In the genomic region with DNA sequence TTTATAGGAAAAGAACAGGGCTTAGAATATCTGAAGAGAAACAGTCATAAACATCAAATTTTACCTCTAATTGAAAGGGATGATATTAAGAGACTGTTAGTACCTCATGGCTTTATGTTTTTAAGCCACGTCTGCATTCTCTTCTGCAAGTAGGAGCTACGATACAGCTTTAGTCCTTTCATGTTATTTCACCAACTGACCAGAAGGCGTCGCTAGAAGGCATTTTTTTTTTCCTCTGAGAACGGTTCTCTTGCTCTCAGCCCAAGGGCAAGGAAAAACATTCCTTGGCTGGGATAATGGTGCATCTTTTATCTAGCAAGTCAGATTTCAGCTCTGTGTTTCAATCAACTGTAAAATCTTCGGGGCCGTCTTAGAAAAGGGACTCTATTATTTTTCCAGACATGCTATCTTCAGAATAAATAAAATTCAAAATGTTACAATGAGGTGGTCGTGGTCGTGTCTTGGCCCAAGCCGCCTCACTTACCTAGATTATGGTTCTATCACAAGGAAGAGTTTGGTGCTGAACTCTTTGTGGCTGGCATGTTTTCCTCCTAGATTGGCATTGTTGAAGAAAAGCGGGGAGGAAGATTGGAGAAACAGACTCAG, we compare ENCODE assay signal across 8 cellular contexts. TPM values are rescaled to one million over a fixed set of nuclear protein-coding genes. Genes with fewer than 3 reads are reported as not detected.
DNase-seq lines count a peak whose midpoint lies in the region; ATAC-seq and TF ChIP-seq lines count a peak whose summit lies in the region.

No MANE protein-coding gene starts in this region.

- H2BK5ac ChIP-seq in IMR-90 (ENCODE audit: low read depth, low read length, poor library complexity, severe bottlenecking) = no peak overlapping the region

- BruUV-seq in IMR-90 (replicated peaks; lab: Mats Ljungman, UMichigan) = no TSS peak
- BruUV-seq in OCI-LY7 (replicated peaks; lab: Mats Ljungman, UMichigan) = no TSS peak

- H3K9ac ChIP-seq in IMR-90 (ENCODE audit: low read depth, low read length) (peak overlapping the region; percentile 33; the same call in 1 of the 2 replicates), smooth muscle cell (ENCODE audit: low read depth) (no peak overlapping the region)

- WGBS in IMR-90 (ENCODE audit: extremely low coverage in 2 of 2, insufficient read length in 1 of 2), 2 experiments = 80% methylated on average over 1 of the region's 11 CpGs; no CpG with 5 or more reads in 1 of the 2 experiments
- 35% methylated on average over 11 of the region's 11 CpGs for WGBS in smooth muscle cell (ENCODE audit: low lambda C conversion rate)

- no peak overlapping the region for H4K91ac ChIP-seq in IMR-90 (ENCODE audit: insufficient read depth, low read depth, low read length)

- TF ChIP-seq CTCF in IMR-90 (conservative IDR thresholded peaks at IDR 0.05; ENCODE audit: low read depth, low read length) (peak; percentile 70), OCI-LY7 (conservative IDR thresholded peaks at IDR 0.05; ENCODE audit: low read length) (peak; percentile 87), astrocyte of the spinal cord (IDR thresholded peaks at IDR 0.05; ENCODE audit: low read depth, low read length) (peak; percentile 75), smooth muscle cell (IDR thresholded peaks at IDR 0.05; ENCODE audit: borderline replicate concordance, insufficient read depth, poor library complexity, severe bottlenecking) (peak; percentile 67)

- H3K14ac ChIP-seq in IMR-90 (replicated peaks; ENCODE audit: low read depth, low read length) = 0 out of 2 replicates have a peak overlapping the region, but pooled peaks have one; percentile 4

- TF ChIP-seq POLR2A in IMR-90 (IDR thresholded peaks at IDR 0.05; ENCODE audit: low read depth, low read length) = no peak

- no peak overlapping the region for H4K5ac ChIP-seq in IMR-90 (ENCODE audit: low read depth, low read length)

- H4K20me1 ChIP-seq in IMR-90 (ENCODE audit: insufficient read depth, low read length) (no peaks in the 10 kb centered on the region), OCI-LY7 (ENCODE audit: insufficient read depth, low read length) (no peaks in the 10 kb centered on the region), smooth muscle cell (ENCODE audit: low read depth) (no peaks in the 10 kb centered on the region)

- H3K4me3 ChIP-seq in IMR-90 (ENCODE audit: insufficient read depth, low read depth, low read length) (no peak overlapping the region; the same call in 1 of the 2 replicates), OCI-LY7 (ENCODE audit: low read depth, low read length, poor library complexity, severe bottlenecking) (no peak overlapping the region), astrocyte of the spinal cord (ENCODE audit: low read depth, low read length) (no peak overlapping the region), smooth muscle cell (peak overlapping the region; percentile 20)

- H3K23ac ChIP-seq in IMR-90 (ENCODE audit: low read depth, low read length) = no peak overlapping the region

- no peak overlapping the region for H2AK5ac ChIP-seq in IMR-90 (ENCODE audit: low read depth, low read length)

- H2AK9ac ChIP-seq in IMR-90 (replicated peaks; ENCODE audit: low read depth, low read length, poor library complexity) = no peak overlapping the region

- peak overlapping the region; percentile 87 for H3K4me2 ChIP-seq in IMR-90 (ENCODE audit: low read depth, low read length)
- peak overlapping the region; percentile 41 for H3K4me2 ChIP-seq in OCI-LY7 (ENCODE audit: low read length)
- H3K4me2 ChIP-seq in smooth muscle cell = peak overlapping the region; percentile 70

- POLR2A ChIA-PET in IMR-90 (lab: Charles Lee; ENCODE audit: unreplicated experiment) = no interaction called here
- POLR2A ChIA-PET in OCI-LY7 (lab: Charles Lee) = interaction anchor here (1.0 to 1.2 kb wide), 3 partner anchors 10 to 32 kb away, joined by 4 to 5 read pairs (median 4); no protein-coding TSS in a partner anchor

- H3K79me2 ChIP-seq in OCI-LY7 (ENCODE audit: insufficient read depth, low read depth, low read length) = no peaks in the 10 kb centered on the region
- no peaks in the 10 kb centered on the region for H3K79me2 ChIP-seq in smooth muscle cell (ENCODE audit: low read depth)

- intact Hi-C loops in IMR-90 (cut with micrococcal nuclease) (no loop called here), OCI-LY7 (cut with micrococcal nuclease; ENCODE audit: unreplicated experiment) (loop anchor here (5.0 kb wide), 1 partner anchor 1159 kb away; no protein-coding TSS in a partner anchor)

- no peak overlapping the region for H3K56ac ChIP-seq in IMR-90 (ENCODE audit: extremely low read depth, insufficient read depth, low read length)

- no peaks in the 10 kb centered on the region for H3K9me1 ChIP-seq in IMR-90 (ENCODE audit: insufficient read depth, low read length)

- H3K4ac ChIP-seq in IMR-90 (ENCODE audit: low read depth, low read length) = no peak overlapping the region

- TF ChIP-seq RAD21 in IMR-90 (IDR thresholded peaks at IDR 0.05; ENCODE audit: low read length) = peak; percentile 54

- no peak overlapping the region for H4K8ac ChIP-seq in IMR-90 (ENCODE audit: low read depth in 2 of 2, low read length in 2 of 2)

- CTCF ChIA-PET in IMR-90 (lab: Yijun Ruan, JAX) = interaction anchor here (0.6 to 2.3 kb wide), 11 partner anchors 10 to 720 kb away, joined by 3 to 14 read pairs (median 3); no protein-coding TSS in a partner anchor
- CTCF ChIA-PET in OCI-LY7 (lab: Charles Lee; ENCODE audit: unreplicated experiment) = interaction anchor here (1.1 kb wide), 1 partner anchor 81 kb away, joined by 3 read pairs; no protein-coding TSS in a partner anchor

- H3F3A ChIP-seq in smooth muscle cell (ENCODE audit: low read depth) = no peaks in the 10 kb centered on the region

- in situ Hi-C loops in IMR-90 (cut with MboI; ENCODE audit: low sequenced_read_pairs) = no loop called here
- in situ Hi-C loops in astrocyte of the spinal cord (cut with HindIII; ENCODE audit: low sequenced_read_pairs) = no loop called here

- H3K27me3 ChIP-seq in IMR-90 (ENCODE audit: control insufficient read depth, insufficient read depth, low read length) (no peaks in the 10 kb centered on the region), smooth muscle cell (ENCODE audit: low read depth) (no peaks in the 10 kb centered on the region)

- H2AFZ ChIP-seq in IMR-90 (replicated peaks; ENCODE audit: low read length, poor library complexity) (no peak overlapping the region), OCI-LY7 (ENCODE audit: low read length) (peak overlapping the region; percentile 11; the same call in 1 of the 2 replicates), smooth muscle cell (ENCODE audit: low read depth) (peak overlapping the region; percentile 61)

- H3K27ac ChIP-seq in IMR-90 (ENCODE audit: insufficient read depth, low read length) (no peak overlapping the region), OCI-LY7 (ENCODE audit: low read depth, low read length, poor library complexity, severe bottlenecking) (no peak overlapping the region), smooth muscle cell (ENCODE audit: low read depth) (no peak overlapping the region)

- H2BK15ac ChIP-seq in IMR-90 (ENCODE audit: low read depth, low read length) = no peak overlapping the region

- H3K79me1 ChIP-seq in IMR-90 (ENCODE audit: low read depth in 1 of 2, low read length in 2 of 2) = no peaks in the 10 kb centered on the region

- no peak overlapping the region for H3K18ac ChIP-seq in IMR-90 (ENCODE audit: low read depth, low read length)

- ATAC-seq in IMR-90 (ENCODE audit: low read depth) (peak; percentile 93), HG03159 (IDR thresholded peaks at IDR 0.05; ENCODE audit: unreplicated experiment) (no peak)

- no peaks in the 10 kb centered on the region for H3K9me3 ChIP-seq in IMR-90 (ENCODE audit: control insufficient read depth, insufficient read depth, low read length)
- no peaks in the 10 kb centered on the region for H3K9me3 ChIP-seq in OCI-LY7 (ENCODE audit: low read length)
- H3K9me3 ChIP-seq in smooth muscle cell (replicated peaks; ENCODE audit: low read depth) = no peaks in the 10 kb centered on the region

- H2BK20ac ChIP-seq in IMR-90 (ENCODE audit: low read depth, low read length) = no peak overlapping the region

- no peaks in the 10 kb centered on the region for H3K36me3 ChIP-seq in IMR-90 (ENCODE audit: control insufficient read depth, insufficient read depth, low read length)
- no peaks in the 10 kb centered on the region for H3K36me3 ChIP-seq in OCI-LY7 (ENCODE audit: insufficient read depth, low read length)
- H3K36me3 ChIP-seq in smooth muscle cell (ENCODE audit: low read depth) = no peaks in the 10 kb centered on the region

- peak; percentile 4 for DNase-seq in stimulated activated CD4-positive, alpha-beta T cell treated with anti-CD3 and anti-CD28 coated beads, Interleukin-2, amount 100 ng/mL, for 4 hours (ENCODE audit: low read depth)
- no peak for DNase-seq in stimulated activated CD4-positive, alpha-beta T cell treated with anti-CD3 and anti-CD28 coated beads, Interleukin-1b, Interleukin-23, amount 100 ng/mL, for 48 hours
- DNase-seq in IMR-90 (peak; percentile 81), OCI-LY7 (ENCODE audit: low spot score) (peak; percentile 66), astrocyte of the spinal cord (ENCODE audit: low read depth, low spot score) (peak; percentile 80), iPS-NIHi11 (ENCODE audit: low spot score) (peak; percentile 56), smooth muscle cell (lab: John Stamatoyannopoulos, UW; ENCODE audit: unreplicated experiment) (no peak)

- dilution Hi-C loops in IMR-90 (cut with HindIII; ENCODE audit: low sequenced_read_pairs, unreplicated experiment) = no loop called here

- H3K4me1 ChIP-seq in IMR-90 (ENCODE audit: control insufficient read depth, insufficient read depth, low read length) (no peaks in the 10 kb centered on the region), OCI-LY7 (ENCODE audit: insufficient read depth, low read length, poor library complexity, severe bottlenecking) (no peaks in the 10 kb centered on the region), smooth muscle cell (ENCODE audit: low read depth) (no peaks in the 10 kb centered on the region)

- no peak overlapping the region for H2BK120ac ChIP-seq in IMR-90 (ENCODE audit: low read depth, low read length)

- no peaks in the 10 kb centered on the region for H3K9me2 ChIP-seq in OCI-LY7 (ENCODE audit: insufficient read depth, low read length)

TF ChIP-seq in IMR-90, 13 proteins besides CTCF, POLR2A, EP300 and RAD21:
- TF ChIP-seq MAZ (IDR thresholded peaks at IDR 0.05; ENCODE audit: borderline replicate concordance, low read depth, low read length) (no peak), MAFK (IDR thresholded peaks at IDR 0.05; ENCODE audit: low read depth, low read length) (no peak), SMC3 (IDR thresholded peaks at IDR 0.05; ENCODE audit: low read depth, low read length) (peak; percentile 52; the same call in 1 of the 2 replicates)

RNA-seq across cellular contexts. Expression of gene LYZL2, which starts 41.6 kb away (rescaled TPM):
- not detected in 2 replicates for total RNA-seq in IMR-90 (2012; rRNA removed)
- not detected in 2 replicates for polyA plus RNA-seq in IMR-90 (2012; rRNA removed)
- not detected in 2 replicates for polyA plus RNA-seq in IMR-90 (2012; cell fraction: cytosol; rRNA removed)
- not detected in 2 replicates for polyA plus RNA-seq in IMR-90 (2012; cell fraction: nucleus; rRNA removed; ENCODE audit: low replicate concordance)
- not detected in 2 replicates for total RNA-seq in OCI-LY7 (2014; rRNA removed; shearing (Covaris generic))
- total RNA-seq in OCI-LY7 (2022) = not detected in 2 replicates
- total RNA-seq in smooth muscle cell = not detected in 2 replicates
- not detected in 2 replicates for polyA plus RNA-seq in smooth muscle cell

Comparison
In these comparisons a context has a peak if more than half of its experiments do, and no peak if none do; other contexts are left out.
1. DNase-seq: peak in stimulated activated CD4-positive, alpha-beta T cell treated with anti-CD3 and anti-CD28 coated beads, Interleukin-2, amount 100 ng/mL, for 4 hours (single experiment), IMR-90 (single experiment), OCI-LY7 (single experiment), astrocyte of the spinal cord (single experiment) and iPS-NIHi11 (single experiment); none in stimulated activated CD4-positive, alpha-beta T cell treated with anti-CD3 and anti-CD28 coated beads, Interleukin-1b, Interleukin-23, amount 100 ng/mL, for 48 hours (single experiment) and smooth muscle cell (single experiment).
2. Peak in every context shown above with its lines, with median percentiles within 50 percentile points of each other: H3K4me2 ChIP-seq and CTCF ChIP-seq.